In genomic region chr1:54486864-54487263, GRCh38 we compare ENCODE assay signal across 10 cellular contexts.
A peak's percentile ranks its signal among the peaks of the same experiment; 100 is the strongest.
DNase-seq lines count a peak whose midpoint lies in the region; ATAC-seq and TF ChIP-seq lines count a peak whose summit lies in the region.
"Had no signal": no experiment of that assay in that cellular context is flagged by ENCODE, and none has a peak within 500 bp of the region (broad histone marks: within the 10 kb centered on the region; RNA-seq: fewer than 3 reads in every experiment).

No MANE protein-coding gene starts in this region.

- TF ChIP-seq CTCF in Panc1 (IDR thresholded peaks at IDR 0.05) (no peak), stomach (IDR thresholded peaks at IDR 0.05) (no peak)

- H3K4me1 Mint-ChIP-seq in T-helper 1 cell treated with Interleukin-12 subunit alpha and Interleukin-12 subunit beta and Interleukin-4 antibody, amounts not matched to agents 30 μg/mL and 1 μg/mL, for 36 hours (ENCODE audit: low read depth) = peaks cover 22% of the 10 kb centered on the region

- H3K9me3 ChIP-seq in Panc1 (ENCODE audit: control insufficient read depth, insufficient read depth, low read depth, low read length) = no peaks in the 10 kb centered on the region
- no peaks in the 10 kb centered on the region for H3K9me3 ChIP-seq in iPS-20b (ENCODE audit: insufficient read depth, low read depth, low read length)
- no peaks in the 10 kb centered on the region for H3K9me3 ChIP-seq in stomach

- POLR2A ChIA-PET in Panc1 (lab: Charles Lee) = interaction anchor here (0.6 kb wide), 1 partner anchor 304 kb away, joined by 5 read pairs; no protein-coding TSS in a partner anchor

- no peak for ATAC-seq in Panc1
- no peak for ATAC-seq in HG03108 (IDR thresholded peaks at IDR 0.05; ENCODE audit: unreplicated experiment)

- H3K36me3 Mint-ChIP-seq in T-helper 1 cell treated with Interleukin-12 subunit alpha and Interleukin-12 subunit beta and Interleukin-4 antibody, amounts not matched to agents 30 μg/mL and 1 μg/mL, for 36 hours (ENCODE audit: low read depth) = no peaks in the 10 kb centered on the region

- peak overlapping the region; percentile 89 for H3K27ac ChIP-seq in Panc1 (ENCODE audit: low read length)
- no peak overlapping the region for H3K27ac ChIP-seq in iPS-20b (ENCODE audit: low read length)
- peak overlapping the region in 4 of 5 donors; percentile 5 to 95 (median 90) for H3K27ac ChIP-seq in stomach

- BruUV-seq in Panc1 (replicated peaks; lab: Mats Ljungman, UMichigan) = no TSS peak

- peaks cover 36% of the 10 kb centered on the region for H3K27me3 Mint-ChIP-seq in T-helper 1 cell treated with Interleukin-12 subunit alpha and Interleukin-12 subunit beta and Interleukin-4 antibody, amounts not matched to agents 30 μg/mL and 1 μg/mL, for 36 hours (ENCODE audit: low read depth)

- DNase-seq in T-helper 1 cell (no peak), Panc1 (ENCODE audit: low read depth, low spot score) (no peak), stomach (no peak), COR-L47 (lab: John Stamatoyannopoulos, UW) (no peak), NCI-H510A (lab: John Stamatoyannopoulos, UW) (no peak)
- DNase-seq: activated naive CD4-positive, alpha-beta T cell treated with Interleukin-2 at 50 U/mL for 16 hours; NCI-H446 had no signal

- in situ Hi-C loops in Panc1 (cut with HindIII; ENCODE audit: low pct_unique_long_range_greater_than_20kb, low sequenced_read_pairs) = no loop called here

- no peak for TF ChIP-seq EP300 in stomach (IDR thresholded peaks at IDR 0.05)

- intact Hi-C loops in Panc1 (cut with micrococcal nuclease; ENCODE audit: unreplicated experiment) = loop anchor here (5.0 kb wide), 1 partner anchor 175 kb away; no protein-coding TSS in a partner anchor
- intact Hi-C loops in stomach (cut with DNase I; ENCODE audit: low total_unique reads) = loop anchor here (5.0 kb wide), 1 partner anchor 75 kb away; no protein-coding TSS in a partner anchor

- H3K4me1 ChIP-seq in Panc1 (ENCODE audit: control insufficient read depth, insufficient read depth, low read length) (peaks cover 18% of the 10 kb centered on the region), iPS-20b (ENCODE audit: insufficient read depth, low read length) (peaks cover 30% of the 10 kb centered on the region), stomach (peaks cover 30 to 52% (median 39%) of the 10 kb centered on the region in 4 donors)

- H3K9ac ChIP-seq in iPS-20b (ENCODE audit: low read depth, low read length) = peak overlapping the region; percentile 91; the same call in 1 of the 2 replicates

- H3K9me3 Mint-ChIP-seq in T-helper 1 cell treated with Interleukin-12 subunit alpha and Interleukin-12 subunit beta and Interleukin-4 antibody, amounts not matched to agents 30 μg/mL and 1 μg/mL, for 36 hours = no peaks in the 10 kb centered on the region

- no peak for TF ChIP-seq POLR2A in stomach (IDR thresholded peaks at IDR 0.05)

- H3K4me3 ChIP-seq in Panc1 (ENCODE audit: low read depth in 2 of 2, low read length in 2 of 2) = no peak overlapping the region
- H3K4me3 ChIP-seq in iPS-20b (ENCODE audit: low read length) = peak overlapping the region; percentile 80; the same call in 1 of the 2 replicates
- H3K4me3 ChIP-seq in stomach = peak overlapping the region in 1 of 4 donors; percentile 63

- 15 to 30% (median 20%) methylated on average over 8 of the region's 8 CpGs for WGBS in stomach, 5 donors

- peak overlapping the region; percentile 85 for H3K4me3 Mint-ChIP-seq in T-helper 1 cell treated with Interleukin-12 subunit alpha and Interleukin-12 subunit beta and Interleukin-4 antibody, amounts not matched to agents 30 μg/mL and 1 μg/mL, for 36 hours

- H3K36me3 ChIP-seq in Panc1 (ENCODE audit: control insufficient read depth, insufficient read depth, low read length) (no peaks in the 10 kb centered on the region), iPS-20b (ENCODE audit: insufficient read depth, low read depth, low read length) (no peaks in the 10 kb centered on the region), stomach (no peaks in the 10 kb centered on the region)

- H3K27me3 ChIP-seq in Panc1 (ENCODE audit: control insufficient read depth, insufficient read depth, low read length) (no peaks in the 10 kb centered on the region), iPS-20b (ENCODE audit: insufficient read depth, low read length) (peaks cover 26% of the 10 kb centered on the region), stomach (no peaks in the 10 kb centered on the region)

- no peak overlapping the region for H3K27ac Mint-ChIP-seq in T-helper 1 cell treated with Interleukin-12 subunit alpha and Interleukin-12 subunit beta and Interleukin-4 antibody, amounts not matched to agents 30 μg/mL and 1 μg/mL, for 36 hours

- CTCF ChIA-PET in Panc1 (lab: Charles Lee) = no interaction called here
